1 cellular context compared by ENCODE assay signal in genomic region chr2:174760845-174761473, GRCh38.
TF ChIP-seq lines count a peak whose summit lies in the region.

No MANE protein-coding gene starts in this region.

TF ChIP-seq in K562, 482 proteins besides CTCF, POLR2A, EP300 and RAD21:
- TF ChIP-seq USF2 (CRISPR knock-in tag; IDR thresholded peaks at IDR 0.05), result 0 out of 2 replicates have a peak, but pooled peaks have one; percentile 4
- no peak for TF ChIP-seq KDM2B (CRISPR knock-in tag; IDR thresholded peaks at IDR 0.05)
- peak; percentile 82 for TF ChIP-seq TFE3 (CRISPR knock-in tag; IDR thresholded peaks at IDR 0.05)
